8 cellular contexts compared by ENCODE assay signal in the genomic region with DNA sequence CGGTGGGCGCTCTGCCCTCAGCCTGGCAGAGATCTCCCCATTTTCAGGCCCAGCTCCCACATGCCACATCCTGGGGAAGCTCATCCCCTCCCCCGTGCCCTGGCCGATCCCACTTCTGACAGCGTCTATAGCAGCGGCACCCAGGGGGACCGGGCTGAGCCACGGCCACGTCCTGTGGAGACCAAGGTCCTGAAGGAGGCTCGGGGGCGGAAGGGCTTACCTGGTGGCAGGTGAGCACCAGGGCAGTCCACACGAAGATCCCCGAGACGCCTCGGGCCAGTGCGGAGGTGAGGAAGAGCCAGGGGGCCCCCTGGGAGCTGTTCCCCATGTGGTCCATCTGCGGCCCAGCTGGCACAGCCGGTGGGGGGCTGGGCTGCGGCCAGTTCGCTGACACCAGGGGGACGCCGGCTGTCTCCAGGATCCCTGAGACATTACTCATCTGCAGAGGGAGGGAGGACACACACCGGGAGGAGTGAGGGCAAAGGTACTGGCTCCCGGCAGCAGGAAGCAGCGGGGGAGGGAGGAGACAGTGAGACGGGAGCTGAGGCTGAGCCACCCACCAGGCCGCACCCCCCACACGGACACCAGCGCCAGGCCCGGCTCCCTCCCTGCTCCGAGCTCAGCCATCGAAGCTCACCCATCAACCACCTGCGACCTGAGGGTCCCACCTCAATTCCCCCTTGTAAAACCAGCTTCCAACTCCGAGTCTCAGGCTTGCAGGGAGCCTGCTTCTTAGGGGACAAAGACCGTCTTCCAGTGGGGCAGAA. TPM values are rescaled to one million over a fixed set of nuclear protein-coding genes. Genes with fewer than 3 reads are reported as not detected.
DNase-seq lines count a peak whose midpoint lies in the region; ATAC-seq, FAIRE-seq and TF ChIP-seq lines count a peak whose summit lies in the region.

No MANE protein-coding gene starts in this region.

- TF ChIP-seq POLR2A in heart left ventricle (IDR thresholded peaks at IDR 0.05) (no peak), vagina (IDR thresholded peaks at IDR 0.05) (no peak)

- H3K36me3 ChIP-seq in heart left ventricle, result no peaks in the 10 kb centered on the region
- H3K36me3 ChIP-seq in vagina, result no peaks in the 10 kb centered on the region

- intact Hi-C loops in heart left ventricle (cut with DNase I), result loop anchor here in 6 of 10 donors (5.0 to 10.0 kb wide), 3 partner anchors 43 to 50 kb away; a partner anchor contains a TSS
- intact Hi-C loops in Right ventricle myocardium superior (cut with DNase I), result loop anchor here (5.0 kb wide), 1 partner anchor 43 kb away; no protein-coding TSS in a partner anchor
- intact Hi-C loops in vagina (cut with DNase I), result no loop called here

- H3K9me3 ChIP-seq in heart left ventricle (no peaks in the 10 kb centered on the region), vagina (no peaks in the 10 kb centered on the region)

- ATAC-seq in heart left ventricle (peak in 2 of 4 donors; percentile 8 to 40), Right ventricle myocardium superior (ENCODE audit: poor library complexity) (no peak)

- peaks cover 0 to 3% (median 0%) of the 10 kb centered on the region in 9 donors for H3K27me3 ChIP-seq in heart left ventricle
- no peaks in the 10 kb centered on the region for H3K27me3 ChIP-seq in vagina

- H3K4me1 ChIP-seq in heart left ventricle, result peaks cover 0 to 25% (median 12%) of the 10 kb centered on the region in 12 donors
- H3K4me1 ChIP-seq in vagina, result peaks cover 25% of the 10 kb centered on the region

- peak in 3 of 5 donors; percentile 24 to 64 (median 60) for DNase-seq in heart left ventricle
- DNase-seq in Right ventricle myocardium superior, result no peak
- DNase-seq in SW480 (ENCODE audit: low spot score), result peak; percentile 98
- DNase-seq in vagina (ENCODE audit: extremely low spot score in 2 of 2), result no peak
- no peak for DNase-seq in activated naive CD4-positive, alpha-beta T cell (lab: John Stamatoyannopoulos, UW)
- DNase-seq in NCI-H1930 (lab: John Stamatoyannopoulos, UW), result no peak
- DNase-seq in GM19240 (ENCODE audit: insufficient read length, low spot score), result no peak

- H3K4me3 ChIP-seq in heart left ventricle (no peak overlapping the region), vagina (peak overlapping the region in 1 of 2 donors; percentile 3)

- no peak overlapping the region for H3K27ac ChIP-seq in heart left ventricle
- H3K27ac ChIP-seq in vagina, result peak overlapping the region; percentile 63

- peak; percentile 86 for FAIRE-seq in islet of Langerhans (lab: Jason Lieb, UNC)

- TF ChIP-seq CTCF in heart left ventricle (IDR thresholded peaks at IDR 0.05), result no peak
- no peak for TF ChIP-seq CTCF in vagina (IDR thresholded peaks at IDR 0.05)

- 39 to 50% (median 47%) methylated on average over 26 to 35 of the region's 35 CpGs for WGBS in heart left ventricle, 4 donors

RNA-seq across cellular contexts. Expression of a gene that starts 0.8 kb away (rescaled TPM):
- total RNA-seq in heart left ventricle (under 1 TPM; 0.19 to 0.85 (median 0.47) TPM), Right ventricle myocardium superior (0.30 TPM), vagina (129 TPM)
- under 1 TPM; 0.19 to 0.99 TPM for polyA plus RNA-seq in heart left ventricle

RNA-seq across cellular contexts. Expression of a gene that starts 14.6 kb away (rescaled TPM):
- 10 to 100 TPM in 8 of 9 donors, 1 to 10 TPM in 1; 7.3 to 27.6 (median 13.3) TPM for total RNA-seq in heart left ventricle
- polyA plus RNA-seq in heart left ventricle, result 10 to 100 TPM; 34.3 to 36.5 TPM
- 12.1 TPM for total RNA-seq in Right ventricle myocardium superior
- total RNA-seq in vagina, result 49.6 TPM

RNA-seq across cellular contexts. Expression of a gene that starts 24.7 kb away (rescaled TPM):
- total RNA-seq in heart left ventricle (100 to 1,000 TPM in 5 of 9 donors, 10 to 100 TPM in 4; 34.3 to 138 (median 121) TPM), Right ventricle myocardium superior (59.4 TPM), vagina (30.0 TPM)
- 100 to 1,000 TPM in 1 of 2 donors, 10 to 100 TPM in 1; 94.8 to 165 TPM for polyA plus RNA-seq in heart left ventricle

RNA-seq across cellular contexts. Expression of a gene that starts 51.0 kb away (rescaled TPM):
- total RNA-seq in heart left ventricle (10 to 100 TPM; 35.5 to 67.4 (median 45.3) TPM), Right ventricle myocardium superior (29.2 TPM), vagina (67.3 TPM)
- polyA plus RNA-seq in heart left ventricle, result 10 to 100 TPM; 41.9 to 46.0 TPM

Comparison
In these comparisons a context has a peak if more than half of its experiments do, and no peak if none do; other contexts are left out.
1. DNase-seq: peak in heart left ventricle (3 of 5) and SW480 (single experiment); none in Right ventricle myocardium superior (single experiment), vagina (0 of 2), activated naive CD4-positive, alpha-beta T cell (0 of 4), NCI-H1930 (0 of 2) and GM19240 (single experiment).
2. RNA of a gene that starts 0.8 kb away (total RNA-seq): 129 TPM in vagina (single experiment); 0.19 to 0.85 TPM in heart left ventricle and 0.30 TPM in Right ventricle myocardium superior (single experiment); every median in the first group is over 10 times any median in the second.